Comparison of ENCODE assay signal across 28 cellular contexts in genomic region chr11:9040410-9040809, GRCh38. TPM values are rescaled to one million over a fixed set of nuclear protein-coding genes. Genes with fewer than 3 reads are reported as not detected.
"Had no signal": no experiment of that assay in that cellular context is flagged by ENCODE, and none has a peak within 500 bp of the region (broad histone marks: within the 10 kb centered on the region; RNA-seq: fewer than 3 reads in every experiment).

No MANE protein-coding gene starts in this region.

- H3K27me3 ChIP-seq: brain microvascular endothelial cell, dorsolateral prefrontal cortex had no signal

- H3K27ac ChIP-seq: brain microvascular endothelial cell, coronary artery, dorsolateral prefrontal cortex had no signal

- H3K9me3 Mint-ChIP-seq: activated CD4-positive, alpha-beta memory T cell treated with anti-CD3 and anti-CD28 coated beads for 36 hours; activated CD4-positive, alpha-beta T cell treated with anti-CD3 and anti-CD28 coated beads, Interleukin-2, amount 10 ng/mL, durations not matched to agents 24 days and 14 days; activated T-cell treated with anti-CD3 and anti-CD28 coated beads, Interleukin-2, amount 50 U/mL, for 4 hours; activated T-helper 17 cell treated with anti-CD3 and anti-CD28 coated beads, Interleukin-2, amount 50 U/mL, for 72 hours; central memory CD8-positive, alpha-beta T cell; dendritic cell treated with granulocyte-macrophage colony-stimulating factor and Interleukin-4, amounts not matched to agents 40 ng/mL and 50 ng/mL, for 4 days; endodermal cell had no signal

- H3K36me3 ChIP-seq: brain microvascular endothelial cell had no signal

- H3K4me3 ChIP-seq: coronary artery, dorsolateral prefrontal cortex had no signal

- H3K4me3 Mint-ChIP-seq: activated CD4-positive, alpha-beta memory T cell treated with anti-CD3 and anti-CD28 coated beads for 36 hours; activated CD4-positive, alpha-beta T cell treated with anti-CD3 and anti-CD28 coated beads for 36 hours; activated CD4-positive, alpha-beta T cell treated with anti-CD3 and anti-CD28 coated beads, Interleukin-2, amount 10 ng/mL, durations not matched to agents 24 days and 14 days; activated CD8-positive, alpha-beta T cell treated with anti-CD3 and anti-CD28 coated beads, Interleukin-2, amount 10 ng/mL, durations not matched to agents 7 days and 5 days; activated naive CD8-positive, alpha-beta T cell; activated T-cell treated with anti-CD3 and anti-CD28 coated beads, Interleukin-2, amount 50 U/mL, for 4 hours; activated T-helper 17 cell treated with anti-CD3 and anti-CD28 coated beads, Interleukin-2, amount 50 U/mL, for 72 hours; central memory CD8-positive, alpha-beta T cell; dendritic cell treated with granulocyte-macrophage colony-stimulating factor and Interleukin-4, amounts not matched to agents 40 ng/mL and 50 ng/mL, for 4 days; endodermal cell had no signal

- H3K27ac Mint-ChIP-seq: activated CD4-positive, alpha-beta memory T cell treated with anti-CD3 and anti-CD28 coated beads for 36 hours; activated CD4-positive, alpha-beta T cell treated with anti-CD3 and anti-CD28 coated beads for 36 hours; activated CD4-positive, alpha-beta T cell treated with anti-CD3 and anti-CD28 coated beads, Interleukin-2, amount 10 ng/mL, durations not matched to agents 24 days and 14 days; activated CD8-positive, alpha-beta T cell treated with anti-CD3 and anti-CD28 coated beads, Interleukin-2, amount 10 ng/mL, durations not matched to agents 7 days and 5 days; activated naive CD8-positive, alpha-beta T cell; activated T-helper 17 cell treated with anti-CD3 and anti-CD28 coated beads, Interleukin-2, amount 50 U/mL, for 72 hours; dendritic cell treated with granulocyte-macrophage colony-stimulating factor and Interleukin-4, amounts not matched to agents 40 ng/mL and 50 ng/mL, for 4 days; endodermal cell had no signal

- H3K4me1 Mint-ChIP-seq: activated CD4-positive, alpha-beta T cell treated with anti-CD3 and anti-CD28 coated beads for 36 hours; activated CD4-positive, alpha-beta T cell treated with anti-CD3 and anti-CD28 coated beads, Interleukin-2, amount 10 ng/mL, durations not matched to agents 24 days and 14 days; activated T-helper 17 cell treated with anti-CD3 and anti-CD28 coated beads, Interleukin-2, amount 50 U/mL, for 72 hours; central memory CD8-positive, alpha-beta T cell had no signal

- ATAC-seq: activated CD4-positive, alpha-beta T cell treated with anti-CD3 and anti-CD28 coated beads for 36 hours; activated CD8-positive, alpha-beta T cell treated with anti-CD3 and anti-CD28 coated beads, Interleukin-2, amount 10 ng/mL, durations not matched to agents 7 days and 5 days; activated T-cell treated with anti-CD3 and anti-CD28 coated beads, Interleukin-2, amount 50 U/mL, for 4 hours; activated T-helper 17 cell treated with anti-CD3 and anti-CD28 coated beads, Interleukin-2, amount 50 U/mL, for 72 hours; esophagus mucosa had no signal

- H3K36me3 Mint-ChIP-seq: activated CD4-positive, alpha-beta memory T cell treated with anti-CD3 and anti-CD28 coated beads for 36 hours; activated naive CD8-positive, alpha-beta T cell had no signal

- DNase-seq: activated CD4-positive, alpha-beta memory T cell treated with anti-CD3 and anti-CD28 coated beads for 36 hours; activated CD4-positive, alpha-beta T cell treated with anti-CD3 and anti-CD28 coated beads for 36 hours; activated CD4-positive, alpha-beta T cell treated with anti-CD3 and anti-CD28 coated beads, Interleukin-2, amount 10 ng/mL, durations not matched to agents 24 days and 14 days; activated CD4-positive, CD25-positive, alpha-beta regulatory T cell; activated CD4-positive, CD25-positive, alpha-beta regulatory T cell treated with anti-CD3 and anti-CD28 coated beads, Interleukin-2, amount 50 U/mL, for 72 hours; activated CD8-positive, alpha-beta T cell treated with anti-CD3 and anti-CD28 coated beads, Interleukin-2, amount 10 ng/mL, durations not matched to agents 7 days and 5 days; activated effector memory CD4-positive, alpha-beta T cell treated with Interleukin-2 at 50 U/mL for 16 hours; activated gamma-delta T cell treated with Interleukin-2 at 50 U/mL for 16 hours; activated naive CD4-positive, alpha-beta T cell treated with anti-CD3 and anti-CD28 coated beads, Interleukin-2, amount 50 U/mL, for 16 hours; activated naive CD4-positive, alpha-beta T cell treated with Interleukin-2 at 50 U/mL for 16 hours; activated T-cell treated with anti-CD3 and anti-CD28 coated beads, Interleukin-2, amount 50 U/mL, for 4 hours; amniotic stem cell; anterior cingulate cortex; brain microvascular endothelial cell; dorsolateral prefrontal cortex; effector memory CD4-positive, alpha-beta T cell; endodermal cell; foreskin fibroblast; head of caudate nucleus; T-helper 2 cell had no signal

RNA-seq across cellular contexts. Expression of gene SCUBE2, which starts 51.0 kb away (rescaled TPM):
- total RNA-seq: activated CD4-positive, alpha-beta memory T cell treated with anti-CD3 and anti-CD28 coated beads for 36 hours; activated CD4-positive, alpha-beta T cell treated with anti-CD3 and anti-CD28 coated beads for 36 hours; activated CD4-positive, alpha-beta T cell treated with anti-CD3 and anti-CD28 coated beads, Interleukin-2, amount 10 ng/mL, durations not matched to agents 24 days and 14 days; activated CD8-positive, alpha-beta memory T cell treated with anti-CD3 and anti-CD28 coated beads for 36 hours; bronchial epithelial cell had no signal
